In genomic region chr5:53233653-53234405, GRCh38 we compare ENCODE assay signal across 33 cellular contexts.
"Had no signal": no experiment of that assay in that cellular context is flagged by ENCODE, and none has a peak within 500 bp of the region (broad histone marks: within the 10 kb centered on the region; RNA-seq: fewer than 3 reads in every experiment).

No MANE protein-coding gene starts in this region.

- ATAC-seq: activated CD4-positive, CD25-positive, alpha-beta regulatory T cell treated with anti-CD3 and anti-CD28 coated beads, Interleukin-2, amount 50 U/mL, for 24 hours; activated CD8-positive, alpha-beta memory T cell treated with anti-CD3 and anti-CD28 coated beads, Interleukin-2, amount 10 ng/mL, durations not matched to agents 7 days and 5 days; activated CD8-positive, alpha-beta T cell treated with anti-CD3 and anti-CD28 coated beads, Interleukin-2, amount 10 ng/mL, durations not matched to agents 7 days and 5 days; activated naive CD8-positive, alpha-beta T cell treated with anti-CD3 and anti-CD28 coated beads, Interleukin-2, amount 50 U/mL, for 24 hours; body of pancreas; esophagus mucosa; foreskin keratinocyte; gastrocnemius medialis; heart left ventricle; T-helper 17 cell had no signal

- H3K9me3 ChIP-seq: adrenal gland, gastrocnemius medialis had no signal

- H3K36me3 ChIP-seq: adrenal gland, cardiac muscle cell, gastrocnemius medialis, heart left ventricle, WERI-Rb-1 had no signal

- H3K27ac ChIP-seq: adrenal gland, body of pancreas, cardiac muscle cell, coronary artery, dorsolateral prefrontal cortex, foreskin keratinocyte, gastrocnemius medialis, heart left ventricle, WERI-Rb-1 had no signal

- H3K4me1 ChIP-seq: adrenal gland, body of pancreas, foreskin keratinocyte, gastrocnemius medialis, heart left ventricle had no signal

- H3K27me3 ChIP-seq: adrenal gland, body of pancreas, cardiac muscle cell, foreskin keratinocyte, gastrocnemius medialis, heart left ventricle had no signal

- DNase-seq: activated B cell treated with CpG ODN at 0.5 μM for 24 hours; activated CD4-positive, alpha-beta memory T cell treated with anti-CD3 and anti-CD28 coated beads for 36 hours; activated CD4-positive, alpha-beta T cell treated with anti-CD3 and anti-CD28 coated beads for 48 hours; activated CD4-positive, alpha-beta T cell treated with anti-CD3 and anti-CD28 coated beads, Interleukin-2, amount 50 U/mL, for 1 hour; activated CD8-positive, alpha-beta memory T cell treated with anti-CD3 and anti-CD28 coated beads, Interleukin-2, amount 10 ng/mL, durations not matched to agents 7 days and 5 days; activated CD8-positive, alpha-beta memory T cell treated with anti-CD3 and anti-CD28 coated beads, Interleukin-2, amount 50 U/mL, for 4 hours; activated CD8-positive, alpha-beta T cell treated with anti-CD3 and anti-CD28 coated beads, Interleukin-2, amount 10 ng/mL, durations not matched to agents 7 days and 5 days; activated effector memory CD4-positive, alpha-beta T cell treated with anti-CD3 and anti-CD28 coated beads, Interleukin-2, amount 50 U/mL, for 16 hours; activated naive CD4-positive, alpha-beta T cell treated with anti-CD3 and anti-CD28 coated beads for 36 hours; activated naive CD8-positive, alpha-beta T cell treated with anti-CD3 and anti-CD28 coated beads for 36 hours; activated naive CD8-positive, alpha-beta T cell treated with anti-CD3 and anti-CD28 coated beads, Interleukin-2, amount 50 U/mL, for 24 hours; activated T-cell treated with anti-CD3 and anti-CD28 coated beads, Interleukin-2, amount 50 U/mL, for 1 hour; activated T-cell treated with anti-CD3 and anti-CD28 coated beads, Interleukin-2, amount 50 U/mL, for 48 hours; adrenal gland; amygdala; aorta; body of pancreas; central memory CD4-positive, alpha-beta T cell; cerebellar nuclear complex; dorsolateral prefrontal cortex; effector memory CD4-positive, alpha-beta T cell; endodermal cell; foreskin keratinocyte; gastrocnemius medialis; glutamatergic neuron; heart left ventricle; T-helper 17 cell; T1000; WERI-Rb-1 had no signal

- H3K4me3 ChIP-seq: adrenal gland, body of pancreas, cardiac muscle cell, coronary artery, dorsolateral prefrontal cortex, gastrocnemius medialis, heart left ventricle had no signal
